In genomic region chr20:54557836-54558590, GRCh38 we compare ENCODE assay signal across 1 cellular context.
TF ChIP-seq lines count a peak whose summit lies in the region.

No MANE protein-coding gene starts in this region.

TF ChIP-seq in SK-N-SH, 30 proteins besides CTCF, POLR2A, EP300 and RAD21 (continued from another document):
- TF ChIP-seq REST (IDR thresholded peaks at IDR 0.05; ENCODE audit: low read depth, low read length) = no peak
- TF ChIP-seq MXI1 (IDR thresholded peaks at IDR 0.05; ENCODE audit: low read depth, low read length) = no peak
- TF ChIP-seq TCF12 (IDR thresholded peaks at IDR 0.05) = no peak
- no peak for TF ChIP-seq FOSL2 (IDR thresholded peaks at IDR 0.05; ENCODE audit: borderline replicate concordance, low read depth)
- TF ChIP-seq JUND (IDR thresholded peaks at IDR 0.05) = no peak
- no peak for TF ChIP-seq RFX5 (IDR thresholded peaks at IDR 0.05; ENCODE audit: low read length)
